Comparison of ENCODE assay signal across 1 cellular context in the genomic region with DNA sequence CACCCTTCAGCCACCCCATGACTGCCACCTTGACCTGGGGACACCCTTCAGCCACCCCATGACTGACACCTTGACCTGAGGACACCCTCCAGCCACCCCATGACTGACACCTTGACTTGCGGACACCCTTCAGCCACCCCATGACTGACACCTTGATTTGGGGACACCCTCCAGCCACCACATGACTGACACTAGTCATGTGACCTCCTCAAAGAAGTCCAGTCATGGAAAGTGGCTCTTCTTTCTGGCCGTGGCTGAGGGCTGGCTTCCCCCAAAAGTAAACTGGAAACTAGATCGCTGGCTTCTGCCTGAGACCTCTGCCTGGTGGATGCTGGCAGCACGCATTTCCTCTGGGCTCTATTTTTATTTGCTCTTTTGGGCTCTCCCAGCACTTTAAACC.
TF ChIP-seq lines count a peak whose summit lies in the region.

No MANE protein-coding gene starts in this region.

TF ChIP-seq in K562, 482 proteins besides CTCF, POLR2A, EP300 and RAD21 (continued from another document):
- TF ChIP-seq, protein P1, sequence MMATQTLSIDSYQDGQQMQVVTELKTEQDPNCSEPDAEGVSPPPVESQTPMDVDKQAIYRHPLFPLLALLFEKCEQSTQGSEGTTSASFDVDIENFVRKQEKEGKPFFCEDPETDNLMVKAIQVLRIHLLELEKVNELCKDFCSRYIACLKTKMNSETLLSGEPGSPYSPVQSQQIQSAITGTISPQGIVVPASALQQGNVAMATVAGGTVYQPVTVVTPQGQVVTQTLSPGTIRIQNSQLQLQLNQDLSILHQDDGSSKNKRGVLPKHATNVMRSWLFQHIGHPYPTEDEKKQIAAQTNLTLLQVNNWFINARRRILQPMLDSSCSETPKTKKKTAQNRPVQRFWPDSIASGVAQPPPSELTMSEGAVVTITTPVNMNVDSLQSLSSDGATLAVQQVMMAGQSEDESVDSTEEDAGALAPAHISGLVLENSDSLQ (IDR thresholded peaks at IDR 0.05), result peak; percentile 37; the same call in 1 of the 2 replicates
- TF ChIP-seq ZBTB40 (IDR thresholded peaks at IDR 0.05), result no peak
- TF ChIP-seq ZBTB40 (CRISPR knock-in tag; IDR thresholded peaks at IDR 0.05), result no peak
- TF ChIP-seq TOE1 (IDR thresholded peaks at IDR 0.05; ENCODE audit: borderline replicate concordance), result 0 out of 2 replicates have a peak, but pooled peaks have one; percentile 26
- TF ChIP-seq TOE1 (CRISPR knock-in tag; IDR thresholded peaks at IDR 0.05; ENCODE audit: borderline replicate concordance, low read depth), result no peak
- no peak for TF ChIP-seq ZNF23 (CRISPR knock-in tag; IDR thresholded peaks at IDR 0.05)
- TF ChIP-seq ZNF12 (CRISPR knock-in tag; IDR thresholded peaks at IDR 0.05), result no peak
- TF ChIP-seq USF2 (CRISPR knock-in tag; IDR thresholded peaks at IDR 0.05), result peak; percentile 46
- 0 out of 2 replicates have a peak, but pooled peaks have one; percentile 27 for TF ChIP-seq USF1 (CRISPR knock-in tag; IDR thresholded peaks at IDR 0.05)
- TF ChIP-seq, protein P2, sequence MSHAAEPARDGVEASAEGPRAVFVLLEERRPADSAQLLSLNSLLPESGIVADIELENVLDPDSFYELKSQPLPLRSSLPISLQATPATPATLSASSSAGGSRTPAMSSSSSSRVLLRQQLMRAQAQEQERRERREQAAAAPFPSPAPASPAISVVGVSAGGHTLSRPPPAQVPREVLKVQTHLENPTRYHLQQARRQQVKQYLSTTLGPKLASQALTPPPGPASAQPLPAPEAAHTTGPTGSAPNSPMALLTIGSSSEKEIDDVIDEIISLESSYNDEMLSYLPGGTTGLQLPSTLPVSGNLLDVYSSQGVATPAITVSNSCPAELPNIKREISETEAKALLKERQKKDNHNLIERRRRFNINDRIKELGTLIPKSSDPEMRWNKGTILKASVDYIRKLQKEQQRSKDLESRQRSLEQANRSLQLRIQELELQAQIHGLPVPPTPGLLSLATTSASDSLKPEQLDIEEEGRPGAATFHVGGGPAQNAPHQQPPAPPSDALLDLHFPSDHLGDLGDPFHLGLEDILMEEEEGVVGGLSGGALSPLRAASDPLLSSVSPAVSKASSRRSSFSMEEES (CRISPR knock-in tag; IDR thresholded peaks at IDR 0.05), result peak; percentile 88
TF ChIP-seq in K562: peak in this region for 6.
